8 cellular contexts compared by ENCODE assay signal in genomic region chr22:39519681-39520053, GRCh38. TPM values are rescaled to one million over a fixed set of nuclear protein-coding genes. Genes with fewer than 3 reads are reported as not detected.
DNase-seq lines count a peak whose midpoint lies in the region; ATAC-seq, FAIRE-seq and TF ChIP-seq lines count a peak whose summit lies in the region.

No MANE protein-coding gene starts in this region.

- ATAC-seq in GM18511 (IDR thresholded peaks at IDR 0.05; ENCODE audit: unreplicated experiment) (peak; percentile 23), HG02981 (IDR thresholded peaks at IDR 0.05; ENCODE audit: unreplicated experiment) (peak; percentile 9), RWPE2 (ENCODE audit: low read depth) (peak; percentile 13)

- H3K27ac ChIP-seq in RWPE2 (ENCODE audit: poor library complexity, severe bottlenecking) = peak overlapping the region; percentile 96
- peak overlapping the region; percentile 99 for H3K27ac ChIP-seq in mesodermal cell (ENCODE audit: low read depth, low read length, severe bottlenecking)
- peak overlapping the region; percentile 90 for H3K27ac ChIP-seq in urinary bladder (ENCODE audit: low read depth)

- TF ChIP-seq CTCF in AG09319 (IDR thresholded peaks at IDR 0.05; ENCODE audit: low read depth, low read length) (peak; percentile 37), RWPE2 (IDR thresholded peaks at IDR 0.05; ENCODE audit: poor library complexity, severe bottlenecking) (peak; percentile 40)

- WGBS in mesodermal cell (ENCODE audit: insufficient coverage in 2 of 2), 2 experiments = 1% methylated on average over 28 to 32 of the region's 32 CpGs
- WGBS in urinary bladder = under 1% methylated on average over 32 of the region's 32 CpGs

- no peaks in the 10 kb centered on the region for H3K27me3 ChIP-seq in RWPE2 (ENCODE audit: insufficient read depth, poor library complexity, severe bottlenecking)

- H3K36me3 ChIP-seq in RWPE2 (ENCODE audit: low read depth) (peaks cover 55% of the 10 kb centered on the region), mesodermal cell (ENCODE audit: control insufficient read depth, insufficient read depth, low read length) (peaks cover 68% of the 10 kb centered on the region), urinary bladder (ENCODE audit: insufficient read depth) (no peaks in the 10 kb centered on the region)

- H3K9me3 ChIP-seq in RWPE2 (ENCODE audit: severe bottlenecking) (no peaks in the 10 kb centered on the region), mesodermal cell (ENCODE audit: control insufficient read depth, low read length) (no peaks in the 10 kb centered on the region)

- FAIRE-seq in RCC 7860 (lab: Jason Lieb, UNC) = no peak

- H3K4me1 ChIP-seq in RWPE2 (ENCODE audit: insufficient read depth, poor library complexity, severe bottlenecking) = no peaks in the 10 kb centered on the region
- H3K4me1 ChIP-seq in mesodermal cell (ENCODE audit: control insufficient read depth, insufficient read depth, low read length, poor library complexity, severe bottlenecking) = peaks cover 14% of the 10 kb centered on the region
- H3K4me1 ChIP-seq in urinary bladder (ENCODE audit: insufficient read depth) = no peaks in the 10 kb centered on the region

- no peak for DNase-seq in AG09319 (ENCODE audit: extremely low read depth, low read depth)
- DNase-seq in RWPE2 (ENCODE audit: low spot score) = no peak
- peak; percentile 97 for DNase-seq in ecto neural progenitor cell (ENCODE audit: low spot score)
- no peak for DNase-seq in RCC 7860 (ENCODE audit: low spot score)

- H3K4me3 ChIP-seq in RWPE2 (ENCODE audit: severe bottlenecking) (peak overlapping the region; percentile 99), mesodermal cell (ENCODE audit: extremely low read depth, insufficient read depth, low read length, poor library complexity, severe bottlenecking) (peak overlapping the region; percentile 100), urinary bladder (ENCODE audit: low read depth, low read length) (peak overlapping the region; percentile 89)

RNA-seq across cellular contexts. Expression of gene ATF4, which starts 0.7 kb away (rescaled TPM):
- polyA plus RNA-seq in mesodermal cell (2013, experiment 1 of 2) = 441 TPM
- polyA plus RNA-seq in mesodermal cell (2013, experiment 2 of 2) = 444 TPM
- 154 TPM for total RNA-seq in urinary bladder
- 633 TPM for polyA plus RNA-seq in urinary bladder

RNA-seq across cellular contexts. Expression of gene RPS19BP1, which starts 12.9 kb away (rescaled TPM):
- 73.1 TPM for polyA plus RNA-seq in mesodermal cell (2013, experiment 1 of 2)
- 64.7 TPM for polyA plus RNA-seq in mesodermal cell (2013, experiment 2 of 2)
- 20.0 TPM for total RNA-seq in urinary bladder
- 147 TPM for polyA plus RNA-seq in urinary bladder

RNA-seq across cellular contexts. Expression of gene MIEF1, which starts 17.6 kb away (rescaled TPM):
- 25.4 TPM for polyA plus RNA-seq in mesodermal cell (2013, experiment 1 of 2)
- 22.0 TPM for polyA plus RNA-seq in mesodermal cell (2013, experiment 2 of 2)
- total RNA-seq in urinary bladder = 12.2 TPM
- 18.4 TPM for polyA plus RNA-seq in urinary bladder

RNA-seq across cellular contexts. Expression of gene CACNA1I, which starts 50.9 kb away (rescaled TPM):
- polyA plus RNA-seq in mesodermal cell (2013, experiment 1 of 2) = 0.52 TPM
- polyA plus RNA-seq in mesodermal cell (2013, experiment 2 of 2) = 0.30 TPM
- total RNA-seq in urinary bladder = 0.11 TPM
- polyA plus RNA-seq in urinary bladder = 0.14 TPM
